ENCODE assay signal across 1 cellular context in genomic region chr2:74413001-74413698, GRCh38.
TF ChIP-seq lines count a peak whose summit lies in the region.

No MANE protein-coding gene starts in this region.

TF ChIP-seq in HepG2, 621 proteins besides CTCF, POLR2A, EP300 and RAD21 (continued from another document and continues in another):
- TF ChIP-seq AHR (CRISPR knock-in tag; IDR thresholded peaks at IDR 0.05) (no peak), PCBP1 (IDR thresholded peaks at IDR 0.05; ENCODE audit: borderline replicate concordance, low read depth, low read length) (no peak), SMAD3 (CRISPR knock-in tag; IDR thresholded peaks at IDR 0.05) (peak; percentile 34; the same call in 1 of the 2 replicates), GATAD1 (CRISPR knock-in tag; IDR thresholded peaks at IDR 0.05) (no peak), SKI (IDR thresholded peaks at IDR 0.05; ENCODE audit: partially characterized antibody) (no peak), FOXJ3 (CRISPR knock-in tag; IDR thresholded peaks at IDR 0.05; ENCODE audit: borderline replicate concordance) (no peak), ZNF605 (CRISPR knock-in tag; IDR thresholded peaks at IDR 0.05) (peak; percentile 72; the same call in 1 of the 2 replicates), SETDB1 (CRISPR knock-in tag; IDR thresholded peaks at IDR 0.05; ENCODE audit: borderline replicate concordance) (no peak), NCOA2 (CRISPR knock-in tag; IDR thresholded peaks at IDR 0.05) (no peak), THAP9 (CRISPR knock-in tag; IDR thresholded peaks at IDR 0.05; ENCODE audit: borderline replicate concordance) (peak; percentile 48; the same call in 1 of the 2 replicates), ZMYM2 (CRISPR knock-in tag; IDR thresholded peaks at IDR 0.05) (no peak), NR1H2 (CRISPR knock-in tag; IDR thresholded peaks at IDR 0.05; ENCODE audit: borderline replicate concordance, low read depth) (no peak), KDM3A (CRISPR knock-in tag; IDR thresholded peaks at IDR 0.05; ENCODE audit: low read depth) (no peak), TOE1 (CRISPR knock-in tag; IDR thresholded peaks at IDR 0.05) (no peak), ZNF460 (CRISPR knock-in tag; IDR thresholded peaks at IDR 0.05; ENCODE audit: borderline replicate concordance) (no peak), ZNF180 (CRISPR knock-in tag; IDR thresholded peaks at IDR 0.05; ENCODE audit: borderline replicate concordance, low read depth) (no peak), ZNF674 (CRISPR knock-in tag; IDR thresholded peaks at IDR 0.05; ENCODE audit: low read depth) (no peak), KAT7 (CRISPR knock-in tag; IDR thresholded peaks at IDR 0.05; ENCODE audit: borderline replicate concordance) (no peak), CENPT (CRISPR knock-in tag; IDR thresholded peaks at IDR 0.05; ENCODE audit: low read depth) (no peak), CBX1 (IDR thresholded peaks at IDR 0.05; ENCODE audit: low read depth) (no peak), ZNF317 (CRISPR knock-in tag; IDR thresholded peaks at IDR 0.05) (no peak), EHMT2 (IDR thresholded peaks at IDR 0.05; ENCODE audit: borderline replicate concordance, low read depth, low read length) (no peak), RNF2 (conservative IDR thresholded peaks at IDR 0.05; ENCODE audit: low read depth) (no peak), ZNF12 (CRISPR knock-in tag; IDR thresholded peaks at IDR 0.05) (no peak), SRF (IDR thresholded peaks at IDR 0.05; ENCODE audit: low read depth, low read length) (no peak), HOXA9 (CRISPR knock-in tag; IDR thresholded peaks at IDR 0.05; ENCODE audit: borderline replicate concordance) (no peak), TSC22D2 (CRISPR knock-in tag; IDR thresholded peaks at IDR 0.05; ENCODE audit: borderline replicate concordance) (no peak), FOXM1 (CRISPR knock-in tag; IDR thresholded peaks at IDR 0.05) (no peak), KMT2B (CRISPR knock-in tag; IDR thresholded peaks at IDR 0.05) (no peak), MTF2 (CRISPR knock-in tag; IDR thresholded peaks at IDR 0.05; ENCODE audit: borderline replicate concordance) (no peak), FOXP1 (IDR thresholded peaks at IDR 0.05) (no peak), FOXP1 (CRISPR knock-in tag; IDR thresholded peaks at IDR 0.05) (peak; percentile 53; the same call in 1 of the 2 replicates), RBAK (CRISPR knock-in tag; IDR thresholded peaks at IDR 0.05) (no peak), ATF2 (CRISPR knock-in tag; IDR thresholded peaks at IDR 0.05) (no peak), TFE3 (CRISPR knock-in tag; IDR thresholded peaks at IDR 0.05) (peak; percentile 13; the same call in 1 of the 2 replicates), SAP130 (CRISPR knock-in tag; IDR thresholded peaks at IDR 0.05; ENCODE audit: low read depth) (peak; percentile 58; the same call in 1 of the 2 replicates), JUN (CRISPR knock-in tag; IDR thresholded peaks at IDR 0.05) (no peak), NFYC (CRISPR knock-in tag; IDR thresholded peaks at IDR 0.05) (no peak), ARHGAP35 (CRISPR knock-in tag; IDR thresholded peaks at IDR 0.05; ENCODE audit: borderline replicate concordance) (no peak), HCFC1 (IDR thresholded peaks at IDR 0.05; ENCODE audit: low read depth, low read length) (no peak)
- TF ChIP-seq, protein P1, sequence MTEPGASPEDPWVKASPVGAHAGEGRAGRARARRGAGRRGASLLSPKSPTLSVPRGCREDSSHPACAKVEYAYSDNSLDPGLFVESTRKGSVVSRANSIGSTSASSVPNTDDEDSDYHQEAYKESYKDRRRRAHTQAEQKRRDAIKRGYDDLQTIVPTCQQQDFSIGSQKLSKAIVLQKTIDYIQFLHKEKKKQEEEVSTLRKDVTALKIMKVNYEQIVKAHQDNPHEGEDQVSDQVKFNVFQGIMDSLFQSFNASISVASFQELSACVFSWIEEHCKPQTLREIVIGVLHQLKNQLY (CRISPR knock-in tag; IDR thresholded peaks at IDR 0.05): no peak
- TF ChIP-seq, protein P2, sequence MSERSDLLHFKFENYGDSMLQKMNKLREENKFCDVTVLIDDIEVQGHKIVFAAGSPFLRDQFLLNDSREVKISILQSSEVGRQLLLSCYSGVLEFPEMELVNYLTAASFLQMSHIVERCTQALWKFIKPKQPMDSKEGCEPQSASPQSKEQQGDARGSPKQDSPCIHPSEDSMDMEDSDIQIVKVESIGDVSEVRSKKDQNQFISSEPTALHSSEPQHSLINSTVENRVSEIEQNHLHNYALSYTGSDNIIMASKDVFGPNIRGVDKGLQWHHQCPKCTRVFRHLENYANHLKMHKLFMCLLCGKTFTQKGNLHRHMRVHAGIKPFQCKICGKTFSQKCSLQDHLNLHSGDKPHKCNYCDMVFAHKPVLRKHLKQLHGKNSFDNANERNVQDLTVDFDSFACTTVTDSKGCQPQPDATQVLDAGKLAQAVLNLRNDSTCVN (CRISPR knock-in tag; IDR thresholded peaks at IDR 0.05; ENCODE audit: borderline replicate concordance): peak; percentile 49; the same call in 1 of the 2 replicates
- TF ChIP-seq, protein P3, sequence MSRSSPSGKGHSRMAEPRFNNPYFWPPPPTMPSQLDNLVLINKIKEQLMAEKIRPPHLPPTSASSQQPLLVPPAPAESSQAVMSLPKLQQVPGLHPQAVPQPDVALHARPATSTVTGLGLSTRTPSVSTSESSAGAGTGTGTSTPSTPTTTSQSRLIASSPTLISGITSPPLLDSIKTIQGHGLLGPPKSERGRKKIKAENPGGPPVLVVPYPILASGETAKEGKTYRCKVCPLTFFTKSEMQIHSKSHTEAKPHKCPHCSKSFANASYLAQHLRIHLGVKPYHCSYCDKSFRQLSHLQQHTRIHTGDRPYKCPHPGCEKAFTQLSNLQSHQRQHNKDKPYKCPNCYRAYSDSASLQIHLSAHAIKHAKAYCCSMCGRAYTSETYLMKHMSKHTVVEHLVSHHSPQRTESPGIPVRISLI (CRISPR knock-in tag; IDR thresholded peaks at IDR 0.05; ENCODE audit: borderline replicate concordance): no peak
- TF ChIP-seq, protein P4, sequence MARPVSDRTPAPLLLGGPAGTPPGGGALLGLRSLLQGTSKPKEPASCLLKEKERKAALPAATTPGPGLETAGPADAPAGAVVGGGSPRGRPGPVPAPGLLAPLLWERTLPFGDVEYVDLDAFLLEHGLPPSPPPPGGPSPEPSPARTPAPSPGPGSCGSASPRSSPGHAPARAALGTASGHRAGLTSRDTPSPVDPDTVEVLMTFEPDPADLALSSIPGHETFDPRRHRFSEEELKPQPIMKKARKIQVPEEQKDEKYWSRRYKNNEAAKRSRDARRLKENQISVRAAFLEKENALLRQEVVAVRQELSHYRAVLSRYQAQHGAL (CRISPR knock-in tag; IDR thresholded peaks at IDR 0.05; ENCODE audit: not compliant biosample characterization): no peak
- TF ChIP-seq, protein P5, sequence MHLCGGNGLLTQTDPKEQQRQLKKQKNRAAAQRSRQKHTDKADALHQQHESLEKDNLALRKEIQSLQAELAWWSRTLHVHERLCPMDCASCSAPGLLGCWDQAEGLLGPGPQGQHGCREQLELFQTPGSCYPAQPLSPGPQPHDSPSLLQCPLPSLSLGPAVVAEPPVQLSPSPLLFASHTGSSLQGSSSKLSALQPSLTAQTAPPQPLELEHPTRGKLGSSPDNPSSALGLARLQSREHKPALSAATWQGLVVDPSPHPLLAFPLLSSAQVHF (CRISPR knock-in tag; IDR thresholded peaks at IDR 0.05): no peak
- TF ChIP-seq, protein P6, sequence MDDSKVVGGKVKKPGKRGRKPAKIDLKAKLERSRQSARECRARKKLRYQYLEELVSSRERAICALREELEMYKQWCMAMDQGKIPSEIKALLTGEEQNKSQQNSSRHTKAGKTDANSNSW (CRISPR knock-in tag; IDR thresholded peaks at IDR 0.05; ENCODE audit: borderline replicate concordance): no peak
- TF ChIP-seq, protein P7, sequence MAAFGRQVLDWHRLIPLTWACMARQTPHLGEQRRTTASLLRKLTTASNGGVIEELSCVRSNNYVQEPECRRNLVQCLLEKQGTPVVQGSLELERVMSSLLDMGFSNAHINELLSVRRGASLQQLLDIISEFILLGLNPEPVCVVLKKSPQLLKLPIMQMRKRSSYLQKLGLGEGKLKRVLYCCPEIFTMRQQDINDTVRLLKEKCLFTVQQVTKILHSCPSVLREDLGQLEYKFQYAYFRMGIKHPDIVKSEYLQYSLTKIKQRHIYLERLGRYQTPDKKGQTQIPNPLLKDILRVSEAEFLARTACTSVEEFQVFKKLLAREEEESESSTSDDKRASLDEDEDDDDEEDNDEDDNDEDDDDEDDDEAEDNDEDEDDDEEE (CRISPR knock-in tag; IDR thresholded peaks at IDR 0.05): no peak
- TF ChIP-seq, protein P8, sequence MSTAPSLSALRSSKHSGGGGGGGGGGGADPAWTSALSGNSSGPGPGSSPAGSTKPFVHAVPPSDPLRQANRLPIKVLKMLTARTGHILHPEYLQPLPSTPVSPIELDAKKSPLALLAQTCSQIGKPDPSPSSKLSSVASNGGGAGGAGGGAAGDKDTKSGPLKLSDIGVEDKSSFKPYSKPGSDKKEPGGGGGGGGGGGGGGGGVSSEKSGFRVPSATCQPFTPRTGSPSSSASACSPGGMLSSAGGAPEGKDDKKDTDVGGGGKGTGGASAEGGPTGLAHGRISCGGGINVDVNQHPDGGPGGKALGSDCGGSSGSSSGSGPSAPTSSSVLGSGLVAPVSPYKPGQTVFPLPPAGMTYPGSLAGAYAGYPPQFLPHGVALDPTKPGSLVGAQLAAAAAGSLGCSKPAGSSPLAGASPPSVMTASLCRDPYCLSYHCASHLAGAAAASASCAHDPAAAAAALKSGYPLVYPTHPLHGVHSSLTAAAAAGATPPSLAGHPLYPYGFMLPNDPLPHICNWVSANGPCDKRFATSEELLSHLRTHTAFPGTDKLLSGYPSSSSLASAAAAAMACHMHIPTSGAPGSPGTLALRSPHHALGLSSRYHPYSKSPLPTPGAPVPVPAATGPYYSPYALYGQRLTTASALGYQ (CRISPR knock-in tag; IDR thresholded peaks at IDR 0.05): no peak
- TF ChIP-seq, protein P9, sequence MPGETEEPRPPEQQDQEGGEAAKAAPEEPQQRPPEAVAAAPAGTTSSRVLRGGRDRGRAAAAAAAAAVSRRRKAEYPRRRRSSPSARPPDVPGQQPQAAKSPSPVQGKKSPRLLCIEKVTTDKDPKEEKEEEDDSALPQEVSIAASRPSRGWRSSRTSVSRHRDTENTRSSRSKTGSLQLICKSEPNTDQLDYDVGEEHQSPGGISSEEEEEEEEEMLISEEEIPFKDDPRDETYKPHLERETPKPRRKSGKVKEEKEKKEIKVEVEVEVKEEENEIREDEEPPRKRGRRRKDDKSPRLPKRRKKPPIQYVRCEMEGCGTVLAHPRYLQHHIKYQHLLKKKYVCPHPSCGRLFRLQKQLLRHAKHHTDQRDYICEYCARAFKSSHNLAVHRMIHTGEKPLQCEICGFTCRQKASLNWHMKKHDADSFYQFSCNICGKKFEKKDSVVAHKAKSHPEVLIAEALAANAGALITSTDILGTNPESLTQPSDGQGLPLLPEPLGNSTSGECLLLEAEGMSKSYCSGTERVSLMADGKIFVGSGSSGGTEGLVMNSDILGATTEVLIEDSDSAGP (CRISPR knock-in tag; IDR thresholded peaks at IDR 0.05; ENCODE audit: borderline replicate concordance): peak; percentile 43; the same call in 1 of the 2 replicates
